Comparison of ENCODE assay signal across 8 cellular contexts in the genomic region with DNA sequence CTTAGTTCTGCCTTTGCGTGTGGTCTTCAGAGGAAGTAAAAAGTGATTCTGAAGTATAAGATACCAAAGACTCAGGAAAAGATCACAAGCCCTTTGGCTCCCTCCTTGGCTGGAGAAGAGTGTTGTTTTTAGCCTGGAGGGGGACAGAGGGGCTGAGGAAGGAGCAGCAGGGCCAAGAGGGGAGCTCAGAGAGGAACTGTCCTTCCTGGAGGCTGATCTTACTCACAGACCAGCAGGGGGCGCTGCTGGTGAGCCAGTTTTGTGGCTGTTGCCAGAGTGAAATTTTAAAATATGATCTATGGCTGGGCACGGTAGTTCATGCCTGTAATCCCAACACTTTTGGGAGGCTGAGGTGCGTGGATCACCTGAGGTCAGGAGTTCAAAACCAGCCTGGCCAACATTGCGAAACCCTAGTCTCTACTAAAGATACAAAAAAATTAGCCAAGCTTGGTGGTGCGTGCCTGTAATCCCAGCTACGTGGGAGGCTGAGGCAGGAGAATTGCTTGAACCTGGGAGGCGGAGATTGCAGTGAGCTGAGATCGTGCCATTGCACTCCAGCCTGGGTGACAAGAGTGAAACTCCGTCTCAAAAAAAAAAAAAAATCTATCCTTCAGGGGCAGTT.
DNase-seq lines count a peak whose midpoint lies in the region; ATAC-seq, FAIRE-seq and TF ChIP-seq lines count a peak whose summit lies in the region.
"Not testable (repeated sequence)": the region's sequence is repeated elsewhere in the genome, so short reads cannot be mapped to it uniquely, and the experiment has no call there.

No MANE protein-coding gene starts in this region.

- not testable (repeated sequence) for H2AFZ ChIP-seq in endothelial cell of umbilical vein (ENCODE audit: low read depth, low read length)

- BruUV-seq in endothelial cell of umbilical vein (replicated peaks; lab: Mats Ljungman, UMichigan), result not testable (repeated sequence)

- peak overlapping the region; percentile 72 for H3K4me3 Mint-ChIP-seq in T-helper 17 cell
- peak overlapping the region; percentile 12 for H3K4me3 Mint-ChIP-seq in activated T-helper 17 cell treated with anti-CD3 and anti-CD28 coated beads, Interleukin-2, amount 50 U/mL, for 72 hours

- dilution Hi-C loops in endothelial cell of umbilical vein (cut with MboI; ENCODE audit: extremely low pct_ligation_motif_present, low sequenced_read_pairs), result not testable (repeated sequence)

- CTCF ChIA-PET in endothelial cell of umbilical vein (lab: Charles Lee), result interaction anchor here (0.6 to 4.6 kb wide), 36 partner anchors 10 to 1400 kb away, joined by 3 to 73 read pairs (median 4); no protein-coding TSS in a partner anchor

- H3K36me3 ChIP-seq in endothelial cell of umbilical vein (ENCODE audit: control insufficient read depth in 2 of 2, extremely low read depth in 1 of 2, insufficient read depth in 2 of 2, low read length in 2 of 2); lung (ENCODE audit: control insufficient read depth in 2 of 2, insufficient read depth in 2 of 2, low read length in 2 of 2): not testable (repeated sequence)

- not testable (repeated sequence) for H3K4me1 Mint-ChIP-seq in T-helper 17 cell; activated T-helper 17 cell treated with anti-CD3 and anti-CD28 coated beads, Interleukin-2, amount 50 U/mL, for 72 hours

- intact Hi-C loops in endothelial cell of umbilical vein (cut with micrococcal nuclease), result loop anchor here (2.0 to 5.0 kb wide), 4 partner anchors 29 to 313 kb away; no protein-coding TSS in a partner anchor

- H3K36me3 Mint-ChIP-seq in T-helper 17 cell (ENCODE audit: low read depth); activated T-helper 17 cell treated with anti-CD3 and anti-CD28 coated beads, Interleukin-2, amount 50 U/mL, for 72 hours (ENCODE audit: low read depth): not testable (repeated sequence)

- H3K9ac ChIP-seq in endothelial cell of umbilical vein (replicated peaks; ENCODE audit: extremely low read depth, insufficient read depth, low read length), result not testable (repeated sequence)

- H3K27me3 ChIP-seq in endothelial cell of umbilical vein (ENCODE audit: control insufficient read depth in 2 of 2, insufficient read depth in 2 of 2, low read length in 2 of 2); lung (ENCODE audit: control insufficient read depth, insufficient read depth): not testable (repeated sequence)

- DNase-seq in AG20443 (ENCODE audit: low spot score) (peak; percentile 60), NCI-H1417 (lab: John Stamatoyannopoulos, UW) (peak; percentile 6 to 53 (median 22)), T-helper 17 cell (peak in 2 of 3 donors; percentile 29 to 48), endothelial cell of umbilical vein (ENCODE audit: low read depth, low spot score) (peak; percentile 31)
- not testable (repeated sequence) for DNase-seq in lung (ENCODE audit: low spot score)
- peak; percentile 18 to 42 (median 24) for DNase-seq in stimulated activated CD4-positive, alpha-beta T cell treated with anti-CD3 and anti-CD28 coated beads, TNF-alpha, amount 100 ng/mL, for 4 hours (ENCODE audit: low read depth in 3 of 3)

- not testable (repeated sequence) for H3K27ac Mint-ChIP-seq in T-helper 17 cell; activated T-helper 17 cell treated with anti-CD3 and anti-CD28 coated beads, Interleukin-2, amount 50 U/mL, for 72 hours

- H3K4me2 ChIP-seq in endothelial cell of umbilical vein (ENCODE audit: insufficient read depth, low read length), result not testable (repeated sequence)

- ATAC-seq in GM18867 (IDR thresholded peaks at IDR 0.05; ENCODE audit: unreplicated experiment) (peak; percentile 49), T-helper 17 cell (peak; percentile 46)
- ATAC-seq in activated T-helper 17 cell treated with anti-CD3 and anti-CD28 coated beads, Interleukin-2, amount 50 U/mL, for 72 hours (replicated peaks), result peak; percentile 39
- not testable (repeated sequence) for ATAC-seq in lung (ENCODE audit: insufficient read depth, low FRiP score)

- not testable (repeated sequence) for H3K27me3 Mint-ChIP-seq in T-helper 17 cell; activated T-helper 17 cell treated with anti-CD3 and anti-CD28 coated beads, Interleukin-2, amount 50 U/mL, for 72 hours

- 68 to 78% methylated on average over 10 of the region's 10 CpGs for WGBS in lung, 2 donors

- not testable (repeated sequence) for H3K9me3 Mint-ChIP-seq in activated T-helper 17 cell treated with anti-CD3 and anti-CD28 coated beads, Interleukin-2, amount 50 U/mL, for 72 hours

- not testable (repeated sequence) for H3K9me3 ChIP-seq in T-helper 17 cell (ENCODE audit: control insufficient read depth, low read length, poor library complexity, severe bottlenecking); endothelial cell of umbilical vein (replicated peaks; ENCODE audit: control insufficient read depth, insufficient read depth, low read length); lung (ENCODE audit: control insufficient read depth in 2 of 2, insufficient read depth in 1 of 2, low read length in 1 of 2)

- H4K20me1 ChIP-seq in endothelial cell of umbilical vein (replicated peaks; ENCODE audit: control insufficient read depth, extremely low read depth, insufficient read depth, low read length), result not testable (repeated sequence)

- POLR2A ChIA-PET in endothelial cell of umbilical vein (lab: Charles Lee), result not testable (repeated sequence)

- H3K27ac ChIP-seq in endothelial cell of umbilical vein (ENCODE audit: insufficient read depth, low read depth, low read length); lung (ENCODE audit: low read depth in 1 of 2, low read length in 1 of 2): not testable (repeated sequence)

- TF ChIP-seq POLR2A in endothelial cell of umbilical vein (IDR thresholded peaks at IDR 0.05; ENCODE audit: low read depth, low read length), result not testable (repeated sequence)

- H3K9me1 ChIP-seq in endothelial cell of umbilical vein (replicated peaks; ENCODE audit: control insufficient read depth, extremely low read depth, insufficient read depth, low read length), result not testable (repeated sequence)

- H3K79me2 ChIP-seq in endothelial cell of umbilical vein (ENCODE audit: control insufficient read depth, insufficient read depth, low read length), result not testable (repeated sequence)

- H3K4me3 ChIP-seq in endothelial cell of umbilical vein (replicated peaks in 1 of 3; ENCODE audit: insufficient read depth in 1 of 3, low read depth in 1 of 3, low read length in 3 of 3); lung: not testable (repeated sequence)

- H3K4me1 ChIP-seq in endothelial cell of umbilical vein (ENCODE audit: control insufficient read depth, extremely low read depth, insufficient read depth, low read length); lung (ENCODE audit: control insufficient read depth in 2 of 2, insufficient read depth in 2 of 2, low read length in 2 of 2): not testable (repeated sequence)

- not testable (repeated sequence) for FAIRE-seq in endothelial cell of umbilical vein (lab: Jason Lieb, UNC)

- peak; percentile 73 to 77 for TF ChIP-seq CTCF in endothelial cell of umbilical vein (IDR thresholded peaks at IDR 0.05; ENCODE audit: extremely low read depth in 1 of 2, insufficient read depth in 1 of 2, low read depth in 1 of 2, low read length in 2 of 2)
- peak; percentile 10 for TF ChIP-seq CTCF in lung (IDR thresholded peaks at IDR 0.05; ENCODE audit: control extremely low read depth, extremely low read depth)
